ENCODE assay signal across 1 cellular context in the genomic region with DNA sequence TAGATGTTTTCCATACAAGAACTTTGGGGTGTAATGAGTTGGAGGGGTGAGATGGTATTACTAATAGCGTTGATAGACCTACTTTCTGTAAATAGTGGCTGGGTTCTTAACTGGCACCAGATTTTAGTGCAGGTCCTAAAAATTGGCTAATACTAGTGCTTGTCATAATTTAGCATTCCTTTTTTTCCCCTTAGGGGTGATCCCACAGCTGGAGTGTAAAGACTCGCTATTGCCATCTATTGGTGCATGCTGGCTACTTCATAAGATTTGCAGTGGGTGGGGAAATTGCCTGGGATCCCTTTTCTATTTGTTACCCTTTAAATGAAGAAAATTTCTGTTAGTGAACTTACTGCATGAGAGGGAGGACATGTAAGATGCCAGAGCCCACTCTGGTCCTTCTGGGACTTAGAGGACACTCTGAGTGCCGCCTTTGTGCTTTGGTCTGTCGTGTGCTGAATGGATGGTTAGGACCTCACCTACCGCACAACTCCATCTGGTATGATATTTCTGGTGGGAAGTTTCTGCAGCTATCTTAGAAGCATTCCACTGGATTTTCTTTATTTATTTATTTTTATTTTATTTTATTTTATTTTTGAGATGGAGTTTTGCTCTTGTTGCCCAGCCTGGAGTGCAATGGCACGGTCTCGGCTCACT.
A peak's percentile ranks its signal among the peaks of the same experiment; 100 is the strongest.
TF ChIP-seq lines count a peak whose summit lies in the region.

No MANE protein-coding gene starts in this region.

TF ChIP-seq in H1, 55 proteins besides CTCF, POLR2A, EP300 and RAD21 (continued from another document):
- TF ChIP-seq, protein P1, sequence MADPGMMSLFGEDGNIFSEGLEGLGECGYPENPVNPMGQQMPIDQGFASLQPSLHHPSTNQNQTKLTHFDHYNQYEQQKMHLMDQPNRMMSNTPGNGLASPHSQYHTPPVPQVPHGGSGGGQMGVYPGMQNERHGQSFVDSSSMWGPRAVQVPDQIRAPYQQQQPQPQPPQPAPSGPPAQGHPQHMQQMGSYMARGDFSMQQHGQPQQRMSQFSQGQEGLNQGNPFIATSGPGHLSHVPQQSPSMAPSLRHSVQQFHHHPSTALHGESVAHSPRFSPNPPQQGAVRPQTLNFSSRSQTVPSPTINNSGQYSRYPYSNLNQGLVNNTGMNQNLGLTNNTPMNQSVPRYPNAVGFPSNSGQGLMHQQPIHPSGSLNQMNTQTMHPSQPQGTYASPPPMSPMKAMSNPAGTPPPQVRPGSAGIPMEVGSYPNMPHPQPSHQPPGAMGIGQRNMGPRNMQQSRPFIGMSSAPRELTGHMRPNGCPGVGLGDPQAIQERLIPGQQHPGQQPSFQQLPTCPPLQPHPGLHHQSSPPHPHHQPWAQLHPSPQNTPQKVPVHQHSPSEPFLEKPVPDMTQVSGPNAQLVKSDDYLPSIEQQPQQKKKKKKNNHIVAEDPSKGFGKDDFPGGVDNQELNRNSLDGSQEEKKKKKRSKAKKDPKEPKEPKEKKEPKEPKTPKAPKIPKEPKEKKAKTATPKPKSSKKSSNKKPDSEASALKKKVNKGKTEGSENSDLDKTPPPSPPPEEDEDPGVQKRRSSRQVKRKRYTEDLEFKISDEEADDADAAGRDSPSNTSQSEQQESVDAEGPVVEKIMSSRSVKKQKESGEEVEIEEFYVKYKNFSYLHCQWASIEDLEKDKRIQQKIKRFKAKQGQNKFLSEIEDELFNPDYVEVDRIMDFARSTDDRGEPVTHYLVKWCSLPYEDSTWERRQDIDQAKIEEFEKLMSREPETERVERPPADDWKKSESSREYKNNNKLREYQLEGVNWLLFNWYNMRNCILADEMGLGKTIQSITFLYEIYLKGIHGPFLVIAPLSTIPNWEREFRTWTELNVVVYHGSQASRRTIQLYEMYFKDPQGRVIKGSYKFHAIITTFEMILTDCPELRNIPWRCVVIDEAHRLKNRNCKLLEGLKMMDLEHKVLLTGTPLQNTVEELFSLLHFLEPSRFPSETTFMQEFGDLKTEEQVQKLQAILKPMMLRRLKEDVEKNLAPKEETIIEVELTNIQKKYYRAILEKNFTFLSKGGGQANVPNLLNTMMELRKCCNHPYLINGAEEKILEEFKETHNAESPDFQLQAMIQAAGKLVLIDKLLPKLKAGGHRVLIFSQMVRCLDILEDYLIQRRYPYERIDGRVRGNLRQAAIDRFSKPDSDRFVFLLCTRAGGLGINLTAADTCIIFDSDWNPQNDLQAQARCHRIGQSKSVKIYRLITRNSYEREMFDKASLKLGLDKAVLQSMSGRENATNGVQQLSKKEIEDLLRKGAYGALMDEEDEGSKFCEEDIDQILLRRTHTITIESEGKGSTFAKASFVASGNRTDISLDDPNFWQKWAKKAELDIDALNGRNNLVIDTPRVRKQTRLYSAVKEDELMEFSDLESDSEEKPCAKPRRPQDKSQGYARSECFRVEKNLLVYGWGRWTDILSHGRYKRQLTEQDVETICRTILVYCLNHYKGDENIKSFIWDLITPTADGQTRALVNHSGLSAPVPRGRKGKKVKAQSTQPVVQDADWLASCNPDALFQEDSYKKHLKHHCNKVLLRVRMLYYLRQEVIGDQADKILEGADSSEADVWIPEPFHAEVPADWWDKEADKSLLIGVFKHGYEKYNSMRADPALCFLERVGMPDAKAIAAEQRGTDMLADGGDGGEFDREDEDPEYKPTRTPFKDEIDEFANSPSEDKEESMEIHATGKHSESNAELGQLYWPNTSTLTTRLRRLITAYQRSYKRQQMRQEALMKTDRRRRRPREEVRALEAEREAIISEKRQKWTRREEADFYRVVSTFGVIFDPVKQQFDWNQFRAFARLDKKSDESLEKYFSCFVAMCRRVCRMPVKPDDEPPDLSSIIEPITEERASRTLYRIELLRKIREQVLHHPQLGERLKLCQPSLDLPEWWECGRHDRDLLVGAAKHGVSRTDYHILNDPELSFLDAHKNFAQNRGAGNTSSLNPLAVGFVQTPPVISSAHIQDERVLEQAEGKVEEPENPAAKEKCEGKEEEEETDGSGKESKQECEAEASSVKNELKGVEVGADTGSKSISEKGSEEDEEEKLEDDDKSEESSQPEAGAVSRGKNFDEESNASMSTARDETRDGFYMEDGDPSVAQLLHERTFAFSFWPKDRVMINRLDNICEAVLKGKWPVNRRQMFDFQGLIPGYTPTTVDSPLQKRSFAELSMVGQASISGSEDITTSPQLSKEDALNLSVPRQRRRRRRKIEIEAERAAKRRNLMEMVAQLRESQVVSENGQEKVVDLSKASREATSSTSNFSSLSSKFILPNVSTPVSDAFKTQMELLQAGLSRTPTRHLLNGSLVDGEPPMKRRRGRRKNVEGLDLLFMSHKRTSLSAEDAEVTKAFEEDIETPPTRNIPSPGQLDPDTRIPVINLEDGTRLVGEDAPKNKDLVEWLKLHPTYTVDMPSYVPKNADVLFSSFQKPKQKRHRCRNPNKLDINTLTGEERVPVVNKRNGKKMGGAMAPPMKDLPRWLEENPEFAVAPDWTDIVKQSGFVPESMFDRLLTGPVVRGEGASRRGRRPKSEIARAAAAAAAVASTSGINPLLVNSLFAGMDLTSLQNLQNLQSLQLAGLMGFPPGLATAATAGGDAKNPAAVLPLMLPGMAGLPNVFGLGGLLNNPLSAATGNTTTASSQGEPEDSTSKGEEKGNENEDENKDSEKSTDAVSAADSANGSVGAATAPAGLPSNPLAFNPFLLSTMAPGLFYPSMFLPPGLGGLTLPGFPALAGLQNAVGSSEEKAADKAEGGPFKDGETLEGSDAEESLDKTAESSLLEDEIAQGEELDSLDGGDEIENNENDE (IDR thresholded peaks at IDR 0.05; ENCODE audit: insufficient replicate concordance, low read length), result no peak
- no peak for TF ChIP-seq TAF1 (IDR thresholded peaks at IDR 0.05; ENCODE audit: low read depth, low read length)
- 0 out of 4 replicates have a peak, but pooled peaks of 1 of the 2 experiments have one; percentile 16 for TF ChIP-seq HDAC2 (IDR thresholded peaks at IDR 0.05; ENCODE audit: borderline replicate concordance in 1 of 2, low read depth in 2 of 2, low read length in 2 of 2)
- TF ChIP-seq NRF1 (IDR thresholded peaks at IDR 0.05; ENCODE audit: low read depth, low read length), result no peak
